9 cellular contexts compared by ENCODE assay signal in genomic region chr7:69403169-69403568, GRCh38.
A peak's percentile ranks its signal among the peaks of the same experiment; 100 is the strongest.
DNase-seq lines count a peak whose midpoint lies in the region; ATAC-seq and TF ChIP-seq lines count a peak whose summit lies in the region.
"Had no signal": no experiment of that assay in that cellular context is flagged by ENCODE, and none has a peak within 500 bp of the region (broad histone marks: within the 10 kb centered on the region; RNA-seq: fewer than 3 reads in every experiment).

No MANE protein-coding gene starts in this region.

- H3K4me1 ChIP-seq in Loucy (ENCODE audit: insufficient read depth, low read length, poor library complexity, severe bottlenecking), result no peaks in the 10 kb centered on the region
- no peaks in the 10 kb centered on the region for H3K4me1 ChIP-seq in adrenal gland (replicated peaks in 1 of 2)
- H3K4me1 ChIP-seq in osteoblast (ENCODE audit: insufficient read depth, low read length), result no peaks in the 10 kb centered on the region
- no peaks in the 10 kb centered on the region for H3K4me1 ChIP-seq in vagina
- H3K4me1 ChIP-seq: parathyroid adenoma had no signal

- H3K79me2 ChIP-seq in Loucy (ENCODE audit: insufficient read depth, low read length), result no peaks in the 10 kb centered on the region
- no peaks in the 10 kb centered on the region for H3K79me2 ChIP-seq in osteoblast (ENCODE audit: insufficient read depth, low read length)
- H3K79me2 ChIP-seq: parathyroid adenoma had no signal

- no peak for TF ChIP-seq POLR2A in adrenal gland (IDR thresholded peaks at IDR 0.05)
- no peak for TF ChIP-seq POLR2A in vagina (IDR thresholded peaks at IDR 0.05)

- H3F3A ChIP-seq in Loucy (ENCODE audit: low read depth), result no peaks in the 10 kb centered on the region

- H4K20me1 ChIP-seq in Loucy (ENCODE audit: insufficient read depth, low read length, poor library complexity, severe bottlenecking) (no peaks in the 10 kb centered on the region), osteoblast (ENCODE audit: insufficient read depth, low read length) (no peaks in the 10 kb centered on the region)

- no peak overlapping the region for H3K9ac ChIP-seq in Loucy (ENCODE audit: low read depth, low read length, poor library complexity, severe bottlenecking)
- H3K9ac ChIP-seq: parathyroid adenoma had no signal

- no peak overlapping the region for H2AFZ ChIP-seq in Loucy (ENCODE audit: low read length)
- no peak overlapping the region for H2AFZ ChIP-seq in osteoblast (ENCODE audit: low read length)
- H2AFZ ChIP-seq: parathyroid adenoma had no signal

- intact Hi-C loops in adrenal gland (cut with DNase I) (no loop called here), vagina (cut with DNase I) (no loop called here)

- H3K9me3 ChIP-seq in Loucy (ENCODE audit: insufficient read depth, low read depth, low read length) (no peaks in the 10 kb centered on the region), adrenal gland (replicated peaks in 1 of 3) (no peaks in the 10 kb centered on the region), osteoblast (ENCODE audit: low read depth, low read length) (no peaks in the 10 kb centered on the region), vagina (no peaks in the 10 kb centered on the region)

- no peak for ATAC-seq in GM21737 (IDR thresholded peaks at IDR 0.05; ENCODE audit: unreplicated experiment)

- WGBS in adrenal gland, 4 donors, result 52 to 94% (median 58%) methylated on average over 1 to 2 of the region's 2 CpGs

- H3K4me3 ChIP-seq in Loucy (ENCODE audit: low read length, poor library complexity, severe bottlenecking), result no peak overlapping the region
- H3K4me3 ChIP-seq in adrenal gland, result no peak overlapping the region
- no peak overlapping the region for H3K4me3 ChIP-seq in osteoblast (ENCODE audit: insufficient read depth, low read length)
- H3K4me3 ChIP-seq in vagina, result no peak overlapping the region

- H3K4me2 ChIP-seq in Loucy (ENCODE audit: low read depth, low read length, poor library complexity, severe bottlenecking) (no peak overlapping the region), osteoblast (ENCODE audit: insufficient read depth, low read length) (no peak overlapping the region)

- no peak overlapping the region for H3K27ac ChIP-seq in adrenal gland
- no peak overlapping the region for H3K27ac ChIP-seq in osteoblast (ENCODE audit: low read depth, low read length)
- no peak overlapping the region for H3K27ac ChIP-seq in vagina
- H3K27ac ChIP-seq: parathyroid adenoma had no signal

- H3K9me2 ChIP-seq in Loucy (replicated peaks; ENCODE audit: low read depth, low read length), result no peaks in the 10 kb centered on the region

- peak; percentile 36 for TF ChIP-seq CTCF in GM12873 (IDR thresholded peaks at IDR 0.05; ENCODE audit: insufficient read depth, low read depth, low read length, missing control alignments)
- TF ChIP-seq CTCF in Loucy (conservative IDR thresholded peaks at IDR 0.05; ENCODE audit: low read length), result peak; percentile 71
- TF ChIP-seq CTCF in adrenal gland (IDR thresholded peaks at IDR 0.05), result peak in 5 of 6 experiments; percentile 28 to 42 (median 36)
- peak; percentile 5 for TF ChIP-seq CTCF in osteoblast (IDR thresholded peaks at IDR 0.05; ENCODE audit: extremely low read depth, low read depth, low read length)
- no peak for TF ChIP-seq CTCF in vagina (IDR thresholded peaks at IDR 0.05)

- H3K36me3 ChIP-seq in Loucy (ENCODE audit: insufficient read depth, low read length) (no peaks in the 10 kb centered on the region), adrenal gland (replicated peaks in 1 of 2) (no peaks in the 10 kb centered on the region), osteoblast (ENCODE audit: insufficient read depth, low read length) (no peaks in the 10 kb centered on the region), vagina (no peaks in the 10 kb centered on the region)

- H3K27me3 ChIP-seq in Loucy (ENCODE audit: insufficient read depth, low read length, poor library complexity, severe bottlenecking) (no peaks in the 10 kb centered on the region), adrenal gland (no peaks in the 10 kb centered on the region), osteoblast (ENCODE audit: insufficient read depth, low read length) (no peaks in the 10 kb centered on the region), vagina (no peaks in the 10 kb centered on the region)

- DNase-seq in adrenal gland, result peak in 3 of 7 donors; percentile 13 to 29 (median 26)
- no peak for DNase-seq in osteoblast (ENCODE audit: insufficient read length, low spot score, missing footprints)
- DNase-seq in vagina (ENCODE audit: extremely low spot score in 2 of 2), result no peak
- no peak for DNase-seq in cortex of kidney (lab: John Stamatoyannopoulos, UW)
- DNase-seq: NCI-H1930 had no signal

Comparison
In these comparisons a context has a peak if more than half of its experiments do, and no peak if none do; other contexts are left out.
1. CTCF ChIP-seq: peak in GM12873 (single experiment), Loucy (single experiment), adrenal gland (5 of 6) and osteoblast (single experiment); none in vagina (0 of 3).